ENCODE assay signal across 34 cellular contexts in the genomic region with DNA sequence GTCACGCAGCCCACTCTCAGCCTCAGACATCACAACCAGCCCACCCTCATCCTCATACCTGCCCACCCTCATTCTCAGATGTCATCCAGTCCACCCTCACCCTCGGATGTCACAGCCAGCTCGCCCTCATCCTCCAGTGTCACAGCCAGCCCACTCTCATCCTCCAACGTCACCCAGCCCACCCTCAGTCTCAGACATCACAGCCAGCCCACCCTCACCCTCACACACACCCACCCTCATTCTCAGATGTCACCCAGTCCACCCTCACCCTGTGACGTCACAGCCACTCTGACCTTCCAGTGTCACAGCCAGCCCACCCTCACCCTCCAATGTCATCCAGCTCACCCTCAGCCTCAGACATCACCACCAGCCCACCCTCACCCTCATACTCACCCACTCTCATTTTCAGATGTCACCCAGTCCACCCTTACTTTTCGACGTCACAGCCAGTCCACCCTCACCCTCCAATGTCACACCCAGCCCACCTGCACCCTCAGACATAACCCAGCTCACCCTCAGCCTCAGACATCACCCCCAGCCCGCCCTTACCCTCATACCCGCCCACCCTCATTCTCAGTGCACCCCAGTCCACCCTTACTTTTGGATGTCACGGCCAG.
"Had no signal": no experiment of that assay in that cellular context is flagged by ENCODE, and none has a peak within 500 bp of the region (broad histone marks: within the 10 kb centered on the region; RNA-seq: fewer than 3 reads in every experiment).

No MANE protein-coding gene starts in this region.

- H3K27me3 ChIP-seq: adrenal gland, body of pancreas, breast epithelium, Peyer's patch, SJSA1 had no signal

- H3K27ac ChIP-seq: adrenal gland, body of pancreas, breast epithelium, KMS-11, Peyer's patch, SJSA1 had no signal

- H3K4me1 Mint-ChIP-seq: WTC11 had no signal

- DNase-seq: activated CD4-positive, alpha-beta memory T cell treated with anti-CD3 and anti-CD28 coated beads for 36 hours; activated CD4-positive, alpha-beta T cell treated with anti-CD3 and anti-CD28 coated beads for 4 hours; activated CD4-positive, alpha-beta T cell treated with anti-CD3 and anti-CD28 coated beads, Interleukin-2, amount 50 U/mL, for 1 hour; activated CD4-positive, CD25-positive, alpha-beta regulatory T cell treated with anti-CD3 and anti-CD28 coated beads, Interleukin-2, amount 50 U/mL, for 72 hours; activated CD8-positive, alpha-beta memory T cell treated with anti-CD3 and anti-CD28 coated beads, Interleukin-2, amount 50 U/mL, for 4 hours; activated gamma-delta T cell treated with Interleukin-2 at 50 U/mL for 16 hours; activated naive CD4-positive, alpha-beta T cell treated with anti-CD3 and anti-CD28 coated beads for 36 hours; activated T-cell treated with anti-CD3 and anti-CD28 coated beads for 4 hours; activated T-cell treated with anti-CD3 and anti-CD28 coated beads, Interleukin-2, amount 50 U/mL, for 4 hours; adrenal gland; body of pancreas; MM.1S; MV-4-11; NCI-H1092; NCI-H1436 treated with DMSO at 0.1 percent for 48 hours; NCI-H1694 treated with DMSO at 0.1 percent for 48 hours; NCI-H2029; NCI-H345; NCI-H524 treated with DMSO at 0.1 percent for 48 hours; PC-3; Peyer's patch; RPMI8226; SHP77 treated with DMSO at 0.1 percent for 48 hours; SK-N-SH had no signal

- H3K36me3 Mint-ChIP-seq: activated CD4-positive, alpha-beta memory T cell treated with anti-CD3 and anti-CD28 coated beads for 36 hours; activated naive CD4-positive, alpha-beta T cell treated with anti-CD3 and anti-CD28 coated beads, Interleukin-2, amount 50 U/mL, for 72 hours; WTC11 had no signal

- H3K4me3 ChIP-seq: adrenal gland, body of pancreas, breast epithelium, Peyer's patch, SJSA1 had no signal

- H3K36me3 ChIP-seq: adrenal gland, breast epithelium, Peyer's patch, SJSA1 had no signal

- H3K4me3 Mint-ChIP-seq: activated CD4-positive, alpha-beta memory T cell treated with anti-CD3 and anti-CD28 coated beads for 36 hours; activated naive CD4-positive, alpha-beta T cell treated with anti-CD3 and anti-CD28 coated beads for 36 hours; activated T-cell treated with anti-CD3 and anti-CD28 coated beads, Interleukin-2, amount 50 U/mL, for 4 hours; activated T-helper 1 cell treated with anti-CD3 and anti-CD28 coated beads, Interleukin-12 subunit alpha, Interleukin-12 subunit beta, Interleukin-2, Interleukin-4 antibody, amounts not matched to agents 30 ng/mL and 10 ng/mL and 1 ng/mL, durations not matched to agents 14 hours and 24 hours and 36 hours; T-helper 1 cell treated with Interleukin-12 subunit alpha and Interleukin-12 subunit beta and Interleukin-4 antibody, amounts not matched to agents 30 μg/mL and 1 μg/mL, for 36 hours; T-helper 2 cell treated with Interferon-gamma antibody and Interleukin-4, amounts not matched to agents 5 μg/mL and 100 μg/mL, for 36 hours; WTC11 had no signal

- H3K9ac ChIP-seq: KMS-11, SK-N-SH had no signal

- H3K9me3 ChIP-seq: adrenal gland, body of pancreas, breast epithelium, Peyer's patch, SJSA1, SK-N-SH had no signal

- H3K9me3 Mint-ChIP-seq: activated CD4-positive, alpha-beta memory T cell treated with anti-CD3 and anti-CD28 coated beads for 36 hours; activated naive CD4-positive, alpha-beta T cell treated with anti-CD3 and anti-CD28 coated beads for 36 hours; activated naive CD4-positive, alpha-beta T cell treated with anti-CD3 and anti-CD28 coated beads, Interleukin-2, amount 50 U/mL, for 72 hours; activated T-cell treated with anti-CD3 and anti-CD28 coated beads, Interleukin-2, amount 50 U/mL, for 4 hours; activated T-helper 1 cell treated with anti-CD3 and anti-CD28 coated beads, Interleukin-12 subunit alpha, Interleukin-12 subunit beta, Interleukin-2, Interleukin-4 antibody, amounts not matched to agents 30 ng/mL and 10 ng/mL and 1 ng/mL, durations not matched to agents 14 hours and 24 hours and 36 hours; T-helper 1 cell treated with Interleukin-12 subunit alpha and Interleukin-12 subunit beta and Interleukin-4 antibody, amounts not matched to agents 30 μg/mL and 1 μg/mL, for 36 hours; T-helper 2 cell treated with Interferon-gamma antibody and Interleukin-4, amounts not matched to agents 5 μg/mL and 100 μg/mL, for 36 hours; WTC11 had no signal

- H3K4me1 ChIP-seq: adrenal gland, body of pancreas, breast epithelium, Peyer's patch, SJSA1 had no signal

- ATAC-seq: activated naive CD4-positive, alpha-beta T cell treated with anti-CD3 and anti-CD28 coated beads, Interleukin-2, amount 50 U/mL, for 72 hours; activated T-cell treated with anti-CD3 and anti-CD28 coated beads, Interleukin-2, amount 50 U/mL, for 4 hours; body of pancreas; PC-3; WTC11 had no signal

- H3K4me2 ChIP-seq: KMS-11, SK-N-SH had no signal

- FAIRE-seq: astrocyte, TTC549 had no signal

- H3K27ac Mint-ChIP-seq: activated CD4-positive, alpha-beta memory T cell treated with anti-CD3 and anti-CD28 coated beads for 36 hours; activated naive CD4-positive, alpha-beta T cell treated with anti-CD3 and anti-CD28 coated beads for 36 hours; activated naive CD4-positive, alpha-beta T cell treated with anti-CD3 and anti-CD28 coated beads, Interleukin-2, amount 50 U/mL, for 72 hours; activated T-helper 1 cell treated with anti-CD3 and anti-CD28 coated beads, Interleukin-12 subunit alpha, Interleukin-12 subunit beta, Interleukin-2, Interleukin-4 antibody, amounts not matched to agents 30 ng/mL and 10 ng/mL and 1 ng/mL, durations not matched to agents 14 hours and 24 hours and 36 hours; T-helper 1 cell treated with Interleukin-12 subunit alpha and Interleukin-12 subunit beta and Interleukin-4 antibody, amounts not matched to agents 30 μg/mL and 1 μg/mL, for 36 hours; T-helper 2 cell treated with Interferon-gamma antibody and Interleukin-4, amounts not matched to agents 5 μg/mL and 100 μg/mL, for 36 hours; WTC11 had no signal
